8 cellular contexts compared by ENCODE assay signal in genomic region chr13:18599791-18600211, GRCh38.
DNase-seq lines count a peak whose midpoint lies in the region; ATAC-seq and TF ChIP-seq lines count a peak whose summit lies in the region.
"Not testable (repeated sequence)": the region's sequence is repeated elsewhere in the genome, so short reads cannot be mapped to it uniquely, and the experiment has no call there.

No MANE protein-coding gene starts in this region.

- H3K27me3 ChIP-seq in CD4-positive, alpha-beta memory T cell (ENCODE audit: insufficient read depth, low read length); MG63; liver (ENCODE audit: control insufficient read depth in 4 of 4, insufficient read depth in 4 of 4, low read length in 3 of 4): not testable (repeated sequence)

- H3K27ac ChIP-seq in CD4-positive, alpha-beta memory T cell (ENCODE audit: low read depth, low read length); liver (ENCODE audit: low read depth in 1 of 2, low read length in 2 of 2): not testable (repeated sequence)

- TF ChIP-seq CTCF in activated CD8-positive, alpha-beta T cell treated with anti-CD3 and anti-CD28 coated beads for 36 hours (IDR thresholded peaks at IDR 0.05) = not testable (repeated sequence)
- TF ChIP-seq CTCF in liver (IDR thresholded peaks at IDR 0.05; ENCODE audit: low read depth, low read length, missing input control) = peak; percentile 50

- DNase-seq in CD4-positive, alpha-beta memory T cell = peak; percentile 11 to 46 (median 17)
- DNase-seq in MG63 (peak; percentile 15), NCI-H82 (lab: John Stamatoyannopoulos, UW) (peak; percentile 72), SK-MEL-5 (ENCODE audit: low read depth, low spot score) (peak; percentile 48)
- DNase-seq in activated CD8-positive, alpha-beta T cell treated with anti-CD3 and anti-CD28 coated beads for 36 hours = peak; percentile 3
- DNase-seq in central memory CD4-positive, alpha-beta T cell = peak; percentile 6
- peak; percentile 4 to 15 for DNase-seq in stimulated activated naive CD8-positive, alpha-beta T cell treated with anti-CD3 and anti-CD28 coated beads, Interleukin-15, amount 100 ng/mL, for 72 hours

- not testable (repeated sequence) for H3K36me3 Mint-ChIP-seq in CD4-positive, alpha-beta memory T cell; activated CD8-positive, alpha-beta T cell treated with anti-CD3 and anti-CD28 coated beads for 36 hours (ENCODE audit: low read depth)

- intact Hi-C loops in CD4-positive, alpha-beta memory T cell (cut with micrococcal nuclease); activated CD8-positive, alpha-beta T cell treated with anti-CD3 and anti-CD28 coated beads for 36 hours (cut with micrococcal nuclease): not testable (repeated sequence)

- H3K9ac ChIP-seq in liver (ENCODE audit: low read depth in 1 of 2, low read length in 2 of 2) = not testable (repeated sequence)

- 25% methylated on average over 25 of the region's 25 CpGs for WGBS in liver

- TF ChIP-seq RAD21 in liver (IDR thresholded peaks at IDR 0.05) = peak; percentile 67 to 71

- CTCF ChIA-PET in CD4-positive, alpha-beta memory T cell (lab: Charles Lee; ENCODE audit: partially characterized antibody); activated CD8-positive, alpha-beta T cell treated with anti-CD3 and anti-CD28 coated beads for 36 hours (lab: Charles Lee): not testable (repeated sequence)

- H3K4me1 Mint-ChIP-seq in CD4-positive, alpha-beta memory T cell; activated CD8-positive, alpha-beta T cell treated with anti-CD3 and anti-CD28 coated beads for 36 hours (ENCODE audit: low read depth); stimulated activated naive CD8-positive, alpha-beta T cell treated with anti-CD3 and anti-CD28 coated beads, Interleukin-15, amount 100 ng/mL, for 72 hours: not testable (repeated sequence)

- not testable (repeated sequence) for H3K4me1 ChIP-seq in CD4-positive, alpha-beta memory T cell (ENCODE audit: insufficient read depth, low read length); liver (ENCODE audit: control insufficient read depth in 4 of 4, insufficient read depth in 4 of 4, low read length in 3 of 4)

- not testable (repeated sequence) for H3K27me3 Mint-ChIP-seq in CD4-positive, alpha-beta memory T cell; activated CD8-positive, alpha-beta T cell treated with anti-CD3 and anti-CD28 coated beads for 36 hours; stimulated activated naive CD8-positive, alpha-beta T cell treated with anti-CD3 and anti-CD28 coated beads, Interleukin-15, amount 100 ng/mL, for 72 hours

- in situ Hi-C loops in SK-MEL-5 (cut with HindIII; ENCODE audit: low pct_unique_long_range_greater_than_20kb, low sequenced_read_pairs) = not testable (repeated sequence)

- POLR2A ChIA-PET in CD4-positive, alpha-beta memory T cell (lab: Charles Lee; ENCODE audit: partially characterized antibody); activated CD8-positive, alpha-beta T cell treated with anti-CD3 and anti-CD28 coated beads for 36 hours (lab: Charles Lee): not testable (repeated sequence)

- not testable (repeated sequence) for H3K27ac Mint-ChIP-seq in CD4-positive, alpha-beta memory T cell; activated CD8-positive, alpha-beta T cell treated with anti-CD3 and anti-CD28 coated beads for 36 hours; stimulated activated naive CD8-positive, alpha-beta T cell treated with anti-CD3 and anti-CD28 coated beads, Interleukin-15, amount 100 ng/mL, for 72 hours

- ATAC-seq in activated CD8-positive, alpha-beta T cell treated with anti-CD3 and anti-CD28 coated beads for 36 hours; stimulated activated naive CD8-positive, alpha-beta T cell treated with anti-CD3 and anti-CD28 coated beads, Interleukin-15, amount 100 ng/mL, for 72 hours: not testable (repeated sequence)

- not testable (repeated sequence) for H3K9me3 Mint-ChIP-seq in CD4-positive, alpha-beta memory T cell; activated CD8-positive, alpha-beta T cell treated with anti-CD3 and anti-CD28 coated beads for 36 hours; stimulated activated naive CD8-positive, alpha-beta T cell treated with anti-CD3 and anti-CD28 coated beads, Interleukin-15, amount 100 ng/mL, for 72 hours

- H3K4me3 Mint-ChIP-seq in CD4-positive, alpha-beta memory T cell; activated CD8-positive, alpha-beta T cell treated with anti-CD3 and anti-CD28 coated beads for 36 hours; stimulated activated naive CD8-positive, alpha-beta T cell treated with anti-CD3 and anti-CD28 coated beads, Interleukin-15, amount 100 ng/mL, for 72 hours: not testable (repeated sequence)

- H3K4me3 ChIP-seq in CD4-positive, alpha-beta memory T cell (ENCODE audit: low read length in 2 of 2); MG63; liver (ENCODE audit: low read depth in 1 of 3, low read length in 3 of 3): not testable (repeated sequence)

- not testable (repeated sequence) for H3K36me3 ChIP-seq in CD4-positive, alpha-beta memory T cell (ENCODE audit: insufficient read depth, low read length); MG63; liver (ENCODE audit: control insufficient read depth in 4 of 4, insufficient read depth in 3 of 4, low read depth in 1 of 4, low read length in 3 of 4)

- not testable (repeated sequence) for H3K9me3 ChIP-seq in CD4-positive, alpha-beta memory T cell (ENCODE audit: control insufficient read depth in 1 of 2, low read length in 2 of 2); MG63; liver (ENCODE audit: control insufficient read depth in 4 of 4, low read length in 3 of 4)

TF ChIP-seq in liver, 16 proteins besides CTCF, POLR2A, EP300 and RAD21:
- peak in 1 of 2 donors; percentile 1 for TF ChIP-seq HNF4A (conservative IDR thresholded peaks at IDR 0.05)
TF ChIP-seq in liver: peak in this region for 1; not testable (repeated sequence) for 15.

Comparison
In these comparisons a context has a peak if more than half of its experiments do, and no peak if none do; other contexts are left out.
1. DNase-seq: peak in every context shown above with its lines; median percentile 72 in NCI-H82; 48 in SK-MEL-5; 17 in CD4-positive, alpha-beta memory T cell; 15 in MG63; 10 in stimulated activated naive CD8-positive, alpha-beta T cell treated with anti-CD3 and anti-CD28 coated beads, Interleukin-15, amount 100 ng/mL, for 72 hours; 6 in central memory CD4-positive, alpha-beta T cell; 3 in activated CD8-positive, alpha-beta T cell treated with anti-CD3 and anti-CD28 coated beads for 36 hours.